Comparison of ENCODE assay signal across 1 cellular context in the genomic region with DNA sequence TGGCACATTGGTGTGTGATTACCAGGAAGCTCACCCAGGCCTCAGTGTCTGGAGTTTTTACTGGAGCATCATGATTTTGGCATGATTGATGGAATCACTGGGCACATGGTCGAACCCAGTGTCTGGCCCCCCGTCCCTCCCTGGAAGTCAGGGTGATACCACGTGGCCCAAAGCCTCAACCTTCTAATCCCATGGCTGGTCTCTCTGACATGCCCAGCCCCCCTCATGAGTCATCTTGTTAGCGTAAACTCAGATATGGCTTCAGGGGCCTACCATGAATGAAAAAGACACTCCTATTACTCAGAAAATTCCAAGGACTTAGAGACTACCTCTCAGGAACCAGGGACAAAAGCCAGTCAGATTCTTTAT.
TF ChIP-seq lines count a peak whose summit lies in the region.

No MANE protein-coding gene starts in this region.

TF ChIP-seq in H1, 55 proteins besides CTCF, POLR2A, EP300 and RAD21 (continued from another document):
- TF ChIP-seq, protein P1, sequence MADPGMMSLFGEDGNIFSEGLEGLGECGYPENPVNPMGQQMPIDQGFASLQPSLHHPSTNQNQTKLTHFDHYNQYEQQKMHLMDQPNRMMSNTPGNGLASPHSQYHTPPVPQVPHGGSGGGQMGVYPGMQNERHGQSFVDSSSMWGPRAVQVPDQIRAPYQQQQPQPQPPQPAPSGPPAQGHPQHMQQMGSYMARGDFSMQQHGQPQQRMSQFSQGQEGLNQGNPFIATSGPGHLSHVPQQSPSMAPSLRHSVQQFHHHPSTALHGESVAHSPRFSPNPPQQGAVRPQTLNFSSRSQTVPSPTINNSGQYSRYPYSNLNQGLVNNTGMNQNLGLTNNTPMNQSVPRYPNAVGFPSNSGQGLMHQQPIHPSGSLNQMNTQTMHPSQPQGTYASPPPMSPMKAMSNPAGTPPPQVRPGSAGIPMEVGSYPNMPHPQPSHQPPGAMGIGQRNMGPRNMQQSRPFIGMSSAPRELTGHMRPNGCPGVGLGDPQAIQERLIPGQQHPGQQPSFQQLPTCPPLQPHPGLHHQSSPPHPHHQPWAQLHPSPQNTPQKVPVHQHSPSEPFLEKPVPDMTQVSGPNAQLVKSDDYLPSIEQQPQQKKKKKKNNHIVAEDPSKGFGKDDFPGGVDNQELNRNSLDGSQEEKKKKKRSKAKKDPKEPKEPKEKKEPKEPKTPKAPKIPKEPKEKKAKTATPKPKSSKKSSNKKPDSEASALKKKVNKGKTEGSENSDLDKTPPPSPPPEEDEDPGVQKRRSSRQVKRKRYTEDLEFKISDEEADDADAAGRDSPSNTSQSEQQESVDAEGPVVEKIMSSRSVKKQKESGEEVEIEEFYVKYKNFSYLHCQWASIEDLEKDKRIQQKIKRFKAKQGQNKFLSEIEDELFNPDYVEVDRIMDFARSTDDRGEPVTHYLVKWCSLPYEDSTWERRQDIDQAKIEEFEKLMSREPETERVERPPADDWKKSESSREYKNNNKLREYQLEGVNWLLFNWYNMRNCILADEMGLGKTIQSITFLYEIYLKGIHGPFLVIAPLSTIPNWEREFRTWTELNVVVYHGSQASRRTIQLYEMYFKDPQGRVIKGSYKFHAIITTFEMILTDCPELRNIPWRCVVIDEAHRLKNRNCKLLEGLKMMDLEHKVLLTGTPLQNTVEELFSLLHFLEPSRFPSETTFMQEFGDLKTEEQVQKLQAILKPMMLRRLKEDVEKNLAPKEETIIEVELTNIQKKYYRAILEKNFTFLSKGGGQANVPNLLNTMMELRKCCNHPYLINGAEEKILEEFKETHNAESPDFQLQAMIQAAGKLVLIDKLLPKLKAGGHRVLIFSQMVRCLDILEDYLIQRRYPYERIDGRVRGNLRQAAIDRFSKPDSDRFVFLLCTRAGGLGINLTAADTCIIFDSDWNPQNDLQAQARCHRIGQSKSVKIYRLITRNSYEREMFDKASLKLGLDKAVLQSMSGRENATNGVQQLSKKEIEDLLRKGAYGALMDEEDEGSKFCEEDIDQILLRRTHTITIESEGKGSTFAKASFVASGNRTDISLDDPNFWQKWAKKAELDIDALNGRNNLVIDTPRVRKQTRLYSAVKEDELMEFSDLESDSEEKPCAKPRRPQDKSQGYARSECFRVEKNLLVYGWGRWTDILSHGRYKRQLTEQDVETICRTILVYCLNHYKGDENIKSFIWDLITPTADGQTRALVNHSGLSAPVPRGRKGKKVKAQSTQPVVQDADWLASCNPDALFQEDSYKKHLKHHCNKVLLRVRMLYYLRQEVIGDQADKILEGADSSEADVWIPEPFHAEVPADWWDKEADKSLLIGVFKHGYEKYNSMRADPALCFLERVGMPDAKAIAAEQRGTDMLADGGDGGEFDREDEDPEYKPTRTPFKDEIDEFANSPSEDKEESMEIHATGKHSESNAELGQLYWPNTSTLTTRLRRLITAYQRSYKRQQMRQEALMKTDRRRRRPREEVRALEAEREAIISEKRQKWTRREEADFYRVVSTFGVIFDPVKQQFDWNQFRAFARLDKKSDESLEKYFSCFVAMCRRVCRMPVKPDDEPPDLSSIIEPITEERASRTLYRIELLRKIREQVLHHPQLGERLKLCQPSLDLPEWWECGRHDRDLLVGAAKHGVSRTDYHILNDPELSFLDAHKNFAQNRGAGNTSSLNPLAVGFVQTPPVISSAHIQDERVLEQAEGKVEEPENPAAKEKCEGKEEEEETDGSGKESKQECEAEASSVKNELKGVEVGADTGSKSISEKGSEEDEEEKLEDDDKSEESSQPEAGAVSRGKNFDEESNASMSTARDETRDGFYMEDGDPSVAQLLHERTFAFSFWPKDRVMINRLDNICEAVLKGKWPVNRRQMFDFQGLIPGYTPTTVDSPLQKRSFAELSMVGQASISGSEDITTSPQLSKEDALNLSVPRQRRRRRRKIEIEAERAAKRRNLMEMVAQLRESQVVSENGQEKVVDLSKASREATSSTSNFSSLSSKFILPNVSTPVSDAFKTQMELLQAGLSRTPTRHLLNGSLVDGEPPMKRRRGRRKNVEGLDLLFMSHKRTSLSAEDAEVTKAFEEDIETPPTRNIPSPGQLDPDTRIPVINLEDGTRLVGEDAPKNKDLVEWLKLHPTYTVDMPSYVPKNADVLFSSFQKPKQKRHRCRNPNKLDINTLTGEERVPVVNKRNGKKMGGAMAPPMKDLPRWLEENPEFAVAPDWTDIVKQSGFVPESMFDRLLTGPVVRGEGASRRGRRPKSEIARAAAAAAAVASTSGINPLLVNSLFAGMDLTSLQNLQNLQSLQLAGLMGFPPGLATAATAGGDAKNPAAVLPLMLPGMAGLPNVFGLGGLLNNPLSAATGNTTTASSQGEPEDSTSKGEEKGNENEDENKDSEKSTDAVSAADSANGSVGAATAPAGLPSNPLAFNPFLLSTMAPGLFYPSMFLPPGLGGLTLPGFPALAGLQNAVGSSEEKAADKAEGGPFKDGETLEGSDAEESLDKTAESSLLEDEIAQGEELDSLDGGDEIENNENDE (IDR thresholded peaks at IDR 0.05; ENCODE audit: insufficient replicate concordance, low read length) = no peak
- TF ChIP-seq SIN3A (conservative IDR thresholded peaks at IDR 0.05 in 1 of 2, IDR thresholded peaks at IDR 0.05 in 1 of 2; ENCODE audit: low read depth in 1 of 2, low read length in 2 of 2) (no peak), SP1 (IDR thresholded peaks at IDR 0.05; ENCODE audit: low read depth, low read length) (no peak), CBX5 (IDR thresholded peaks at IDR 0.05; ENCODE audit: low read depth, low read length) (no peak), PHF8 (conservative IDR thresholded peaks at IDR 0.05; ENCODE audit: low read depth, low read length) (no peak), HDAC2 (IDR thresholded peaks at IDR 0.05; ENCODE audit: borderline replicate concordance in 1 of 2, low read depth in 2 of 2, low read length in 2 of 2) (no peak), EGR1 (IDR thresholded peaks at IDR 0.05; ENCODE audit: borderline replicate concordance, low read depth, low read length) (no peak), JUND (IDR thresholded peaks at IDR 0.05; ENCODE audit: low read length) (peak; percentile 77), YY1 (IDR thresholded peaks at IDR 0.05; ENCODE audit: low read depth, low read length) (no peak), HDAC6 (IDR thresholded peaks at IDR 0.05; ENCODE audit: low read depth, low read length) (no peak), CTBP2 (IDR thresholded peaks at IDR 0.05; ENCODE audit: borderline replicate concordance, insufficient read depth, insufficient read length, low read length) (no peak), BACH1 (IDR thresholded peaks at IDR 0.05; ENCODE audit: low read length) (no peak)
- TF ChIP-seq, protein P2, sequence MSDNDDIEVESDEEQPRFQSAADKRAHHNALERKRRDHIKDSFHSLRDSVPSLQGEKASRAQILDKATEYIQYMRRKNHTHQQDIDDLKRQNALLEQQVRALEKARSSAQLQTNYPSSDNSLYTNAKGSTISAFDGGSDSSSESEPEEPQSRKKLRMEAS (IDR thresholded peaks at IDR 0.05) = peak; percentile 44; the same call in 1 of the 2 replicates
TF ChIP-seq in H1: peak in this region for 3.
